Comparison of ENCODE assay signal across 1 cellular context in the genomic region with DNA sequence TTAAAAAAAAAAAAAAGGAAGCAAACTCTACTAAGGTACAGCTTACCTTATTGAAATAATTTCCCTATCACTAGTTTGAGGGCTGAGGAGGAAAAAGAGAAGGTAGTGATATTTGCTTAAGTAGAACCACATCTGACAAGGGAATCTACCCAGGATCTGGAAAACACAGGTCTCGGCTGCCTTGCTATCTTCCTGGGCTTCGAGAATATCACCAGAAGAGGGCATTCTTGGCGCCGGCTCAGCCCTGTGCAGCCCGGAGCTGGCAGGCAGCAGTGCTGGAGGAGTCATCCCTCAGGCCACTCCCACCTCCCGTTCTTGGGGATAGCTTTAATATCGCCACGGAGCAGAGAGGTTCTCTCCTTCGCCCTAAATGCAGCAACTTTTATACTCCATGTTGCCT.
TF ChIP-seq lines count a peak whose summit lies in the region.

No MANE protein-coding gene starts in this region.

TF ChIP-seq in WTC11, 78 proteins besides CTCF, POLR2A, EP300 and RAD21 (continued from another document):
- TF ChIP-seq, protein P1, sequence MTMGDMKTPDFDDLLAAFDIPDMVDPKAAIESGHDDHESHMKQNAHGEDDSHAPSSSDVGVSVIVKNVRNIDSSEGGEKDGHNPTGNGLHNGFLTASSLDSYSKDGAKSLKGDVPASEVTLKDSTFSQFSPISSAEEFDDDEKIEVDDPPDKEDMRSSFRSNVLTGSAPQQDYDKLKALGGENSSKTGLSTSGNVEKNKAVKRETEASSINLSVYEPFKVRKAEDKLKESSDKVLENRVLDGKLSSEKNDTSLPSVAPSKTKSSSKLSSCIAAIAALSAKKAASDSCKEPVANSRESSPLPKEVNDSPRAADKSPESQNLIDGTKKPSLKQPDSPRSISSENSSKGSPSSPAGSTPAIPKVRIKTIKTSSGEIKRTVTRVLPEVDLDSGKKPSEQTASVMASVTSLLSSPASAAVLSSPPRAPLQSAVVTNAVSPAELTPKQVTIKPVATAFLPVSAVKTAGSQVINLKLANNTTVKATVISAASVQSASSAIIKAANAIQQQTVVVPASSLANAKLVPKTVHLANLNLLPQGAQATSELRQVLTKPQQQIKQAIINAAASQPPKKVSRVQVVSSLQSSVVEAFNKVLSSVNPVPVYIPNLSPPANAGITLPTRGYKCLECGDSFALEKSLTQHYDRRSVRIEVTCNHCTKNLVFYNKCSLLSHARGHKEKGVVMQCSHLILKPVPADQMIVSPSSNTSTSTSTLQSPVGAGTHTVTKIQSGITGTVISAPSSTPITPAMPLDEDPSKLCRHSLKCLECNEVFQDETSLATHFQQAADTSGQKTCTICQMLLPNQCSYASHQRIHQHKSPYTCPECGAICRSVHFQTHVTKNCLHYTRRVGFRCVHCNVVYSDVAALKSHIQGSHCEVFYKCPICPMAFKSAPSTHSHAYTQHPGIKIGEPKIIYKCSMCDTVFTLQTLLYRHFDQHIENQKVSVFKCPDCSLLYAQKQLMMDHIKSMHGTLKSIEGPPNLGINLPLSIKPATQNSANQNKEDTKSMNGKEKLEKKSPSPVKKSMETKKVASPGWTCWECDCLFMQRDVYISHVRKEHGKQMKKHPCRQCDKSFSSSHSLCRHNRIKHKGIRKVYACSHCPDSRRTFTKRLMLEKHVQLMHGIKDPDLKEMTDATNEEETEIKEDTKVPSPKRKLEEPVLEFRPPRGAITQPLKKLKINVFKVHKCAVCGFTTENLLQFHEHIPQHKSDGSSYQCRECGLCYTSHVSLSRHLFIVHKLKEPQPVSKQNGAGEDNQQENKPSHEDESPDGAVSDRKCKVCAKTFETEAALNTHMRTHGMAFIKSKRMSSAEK (CRISPR knock-in tag; IDR thresholded peaks at IDR 0.05; ENCODE audit: borderline replicate concordance), result no peak
- no peak for TF ChIP-seq MYBL2 (CRISPR knock-in tag; IDR thresholded peaks at IDR 0.05)
- TF ChIP-seq, protein P2, sequence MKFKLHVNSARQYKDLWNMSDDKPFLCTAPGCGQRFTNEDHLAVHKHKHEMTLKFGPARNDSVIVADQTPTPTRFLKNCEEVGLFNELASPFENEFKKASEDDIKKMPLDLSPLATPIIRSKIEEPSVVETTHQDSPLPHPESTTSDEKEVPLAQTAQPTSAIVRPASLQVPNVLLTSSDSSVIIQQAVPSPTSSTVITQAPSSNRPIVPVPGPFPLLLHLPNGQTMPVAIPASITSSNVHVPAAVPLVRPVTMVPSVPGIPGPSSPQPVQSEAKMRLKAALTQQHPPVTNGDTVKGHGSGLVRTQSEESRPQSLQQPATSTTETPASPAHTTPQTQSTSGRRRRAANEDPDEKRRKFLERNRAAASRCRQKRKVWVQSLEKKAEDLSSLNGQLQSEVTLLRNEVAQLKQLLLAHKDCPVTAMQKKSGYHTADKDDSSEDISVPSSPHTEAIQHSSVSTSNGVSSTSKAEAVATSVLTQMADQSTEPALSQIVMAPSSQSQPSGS (CRISPR knock-in tag; IDR thresholded peaks at IDR 0.05; ENCODE audit: borderline replicate concordance, low read depth), result no peak
- TF ChIP-seq ERG (CRISPR knock-in tag; IDR thresholded peaks at IDR 0.05), result no peak
- TF ChIP-seq NFATC4 (CRISPR knock-in tag; IDR thresholded peaks at IDR 0.05), result no peak
- TF ChIP-seq, protein P3, sequence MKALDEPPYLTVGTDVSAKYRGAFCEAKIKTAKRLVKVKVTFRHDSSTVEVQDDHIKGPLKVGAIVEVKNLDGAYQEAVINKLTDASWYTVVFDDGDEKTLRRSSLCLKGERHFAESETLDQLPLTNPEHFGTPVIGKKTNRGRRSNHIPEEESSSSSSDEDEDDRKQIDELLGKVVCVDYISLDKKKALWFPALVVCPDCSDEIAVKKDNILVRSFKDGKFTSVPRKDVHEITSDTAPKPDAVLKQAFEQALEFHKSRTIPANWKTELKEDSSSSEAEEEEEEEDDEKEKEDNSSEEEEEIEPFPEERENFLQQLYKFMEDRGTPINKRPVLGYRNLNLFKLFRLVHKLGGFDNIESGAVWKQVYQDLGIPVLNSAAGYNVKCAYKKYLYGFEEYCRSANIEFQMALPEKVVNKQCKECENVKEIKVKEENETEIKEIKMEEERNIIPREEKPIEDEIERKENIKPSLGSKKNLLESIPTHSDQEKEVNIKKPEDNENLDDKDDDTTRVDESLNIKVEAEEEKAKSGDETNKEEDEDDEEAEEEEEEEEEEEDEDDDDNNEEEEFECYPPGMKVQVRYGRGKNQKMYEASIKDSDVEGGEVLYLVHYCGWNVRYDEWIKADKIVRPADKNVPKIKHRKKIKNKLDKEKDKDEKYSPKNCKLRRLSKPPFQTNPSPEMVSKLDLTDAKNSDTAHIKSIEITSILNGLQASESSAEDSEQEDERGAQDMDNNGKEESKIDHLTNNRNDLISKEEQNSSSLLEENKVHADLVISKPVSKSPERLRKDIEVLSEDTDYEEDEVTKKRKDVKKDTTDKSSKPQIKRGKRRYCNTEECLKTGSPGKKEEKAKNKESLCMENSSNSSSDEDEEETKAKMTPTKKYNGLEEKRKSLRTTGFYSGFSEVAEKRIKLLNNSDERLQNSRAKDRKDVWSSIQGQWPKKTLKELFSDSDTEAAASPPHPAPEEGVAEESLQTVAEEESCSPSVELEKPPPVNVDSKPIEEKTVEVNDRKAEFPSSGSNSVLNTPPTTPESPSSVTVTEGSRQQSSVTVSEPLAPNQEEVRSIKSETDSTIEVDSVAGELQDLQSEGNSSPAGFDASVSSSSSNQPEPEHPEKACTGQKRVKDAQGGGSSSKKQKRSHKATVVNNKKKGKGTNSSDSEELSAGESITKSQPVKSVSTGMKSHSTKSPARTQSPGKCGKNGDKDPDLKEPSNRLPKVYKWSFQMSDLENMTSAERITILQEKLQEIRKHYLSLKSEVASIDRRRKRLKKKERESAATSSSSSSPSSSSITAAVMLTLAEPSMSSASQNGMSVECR (CRISPR knock-in tag; IDR thresholded peaks at IDR 0.05; ENCODE audit: borderline replicate concordance), result no peak
- no peak for TF ChIP-seq SP1 (CRISPR knock-in tag; conservative IDR thresholded peaks at IDR 0.05)
- no peak for TF ChIP-seq ETV6 (CRISPR knock-in tag; IDR thresholded peaks at IDR 0.05)
- no peak for TF ChIP-seq ZBTB21 (CRISPR knock-in tag; IDR thresholded peaks at IDR 0.05; ENCODE audit: borderline replicate concordance)
- TF ChIP-seq, protein P4, sequence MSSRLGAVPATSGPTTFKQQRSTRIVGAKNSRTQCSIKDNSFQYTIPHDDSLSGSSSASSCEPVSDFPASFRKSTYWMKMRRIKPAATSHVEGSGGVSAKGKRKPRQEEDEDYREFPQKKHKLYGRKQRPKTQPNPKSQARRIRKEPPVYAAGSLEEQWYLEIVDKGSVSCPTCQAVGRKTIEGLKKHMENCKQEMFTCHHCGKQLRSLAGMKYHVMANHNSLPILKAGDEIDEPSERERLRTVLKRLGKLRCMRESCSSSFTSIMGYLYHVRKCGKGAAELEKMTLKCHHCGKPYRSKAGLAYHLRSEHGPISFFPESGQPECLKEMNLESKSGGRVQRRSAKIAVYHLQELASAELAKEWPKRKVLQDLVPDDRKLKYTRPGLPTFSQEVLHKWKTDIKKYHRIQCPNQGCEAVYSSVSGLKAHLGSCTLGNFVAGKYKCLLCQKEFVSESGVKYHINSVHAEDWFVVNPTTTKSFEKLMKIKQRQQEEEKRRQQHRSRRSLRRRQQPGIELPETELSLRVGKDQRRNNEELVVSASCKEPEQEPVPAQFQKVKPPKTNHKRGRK (CRISPR knock-in tag; IDR thresholded peaks at IDR 0.05; ENCODE audit: borderline replicate concordance), result no peak
- no peak for TF ChIP-seq ZSCAN18 (CRISPR knock-in tag; IDR thresholded peaks at IDR 0.05)
- TF ChIP-seq ELF4 (CRISPR knock-in tag; IDR thresholded peaks at IDR 0.05; ENCODE audit: low read depth), result no peak
- no peak for TF ChIP-seq ZNF425 (CRISPR knock-in tag; conservative IDR thresholded peaks at IDR 0.05)
- no peak for TF ChIP-seq EMX1 (CRISPR knock-in tag; IDR thresholded peaks at IDR 0.05)
